Comparison of ENCODE assay signal across 1 cellular context in the genomic region with DNA sequence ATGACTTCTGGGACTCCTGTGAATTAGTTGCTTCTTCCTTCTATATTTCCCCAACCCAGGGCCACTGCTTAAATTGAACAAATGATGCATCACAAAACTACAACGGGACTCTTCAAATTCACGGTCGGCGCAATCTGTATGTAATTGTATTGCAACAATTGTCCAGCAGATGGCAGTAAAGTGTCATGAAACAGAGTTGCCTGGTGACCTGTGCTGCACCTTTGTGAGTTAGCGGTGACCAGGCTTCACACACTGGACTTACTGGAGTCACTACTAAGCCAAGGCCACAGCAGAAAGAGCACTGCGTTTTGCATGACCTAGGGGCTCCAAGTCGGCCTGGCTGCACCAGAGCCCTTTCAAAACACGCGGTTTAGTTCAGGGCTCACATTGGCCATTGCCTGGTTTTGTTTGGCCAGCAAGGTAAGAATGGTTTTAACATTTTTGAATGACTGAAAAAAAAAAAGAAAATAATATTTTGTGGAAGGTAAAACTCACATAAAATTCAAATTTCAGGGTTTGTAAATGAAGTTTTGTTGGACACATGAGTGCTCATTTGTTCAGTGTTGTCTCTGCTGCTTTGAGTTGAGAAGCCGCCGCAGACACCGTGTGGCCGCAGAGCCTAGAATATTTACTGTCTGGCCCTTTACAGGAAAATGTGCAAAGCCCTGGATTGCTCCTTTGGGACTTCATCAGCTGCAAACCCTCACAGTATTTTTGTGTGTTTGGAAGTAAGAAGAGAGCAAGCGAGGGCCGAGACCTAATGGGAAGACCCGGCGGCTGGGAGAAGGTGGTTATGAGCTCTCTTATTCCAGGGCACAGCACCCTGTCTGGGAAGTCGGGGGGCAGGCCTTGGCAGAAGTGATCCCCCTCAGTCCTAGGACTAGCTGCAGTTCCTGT.
TF ChIP-seq lines count a peak whose summit lies in the region.

No MANE protein-coding gene starts in this region.

TF ChIP-seq in GM12878, 131 proteins besides CTCF, POLR2A, EP300 and RAD21:
- TF ChIP-seq PML (IDR thresholded peaks at IDR 0.05; ENCODE audit: low read length) (no peak), NR2C2 (IDR thresholded peaks at IDR 0.05; ENCODE audit: borderline replicate concordance, control insufficient read depth, insufficient read length, low read depth) (no peak), SMC3 (IDR thresholded peaks at IDR 0.05; ENCODE audit: borderline replicate concordance, low read length) (peak; percentile 77), ZNF687 (IDR thresholded peaks at IDR 0.05) (no peak), NR2F1 (conservative IDR thresholded peaks at IDR 0.05) (peak; percentile 90), ZNF207 (IDR thresholded peaks at IDR 0.05; ENCODE audit: borderline replicate concordance) (0 out of 2 replicates have a peak, but pooled peaks have one; percentile 27), RB1 (IDR thresholded peaks at IDR 0.05; ENCODE audit: borderline replicate concordance) (0 out of 2 replicates have a peak, but pooled peaks have one; percentile 26), YY1 (IDR thresholded peaks at IDR 0.05; ENCODE audit: low read depth, low read length) (0 out of 2 replicates have a peak, but pooled peaks have one; percentile 25), CEBPZ (IDR thresholded peaks at IDR 0.05; ENCODE audit: low read depth, low read length) (no peak), STAT3 (IDR thresholded peaks at IDR 0.05; ENCODE audit: low read depth, low read length) (no peak), CHD4 (IDR thresholded peaks at IDR 0.05) (no peak)
